1 cellular context compared by ENCODE assay signal in the genomic region with DNA sequence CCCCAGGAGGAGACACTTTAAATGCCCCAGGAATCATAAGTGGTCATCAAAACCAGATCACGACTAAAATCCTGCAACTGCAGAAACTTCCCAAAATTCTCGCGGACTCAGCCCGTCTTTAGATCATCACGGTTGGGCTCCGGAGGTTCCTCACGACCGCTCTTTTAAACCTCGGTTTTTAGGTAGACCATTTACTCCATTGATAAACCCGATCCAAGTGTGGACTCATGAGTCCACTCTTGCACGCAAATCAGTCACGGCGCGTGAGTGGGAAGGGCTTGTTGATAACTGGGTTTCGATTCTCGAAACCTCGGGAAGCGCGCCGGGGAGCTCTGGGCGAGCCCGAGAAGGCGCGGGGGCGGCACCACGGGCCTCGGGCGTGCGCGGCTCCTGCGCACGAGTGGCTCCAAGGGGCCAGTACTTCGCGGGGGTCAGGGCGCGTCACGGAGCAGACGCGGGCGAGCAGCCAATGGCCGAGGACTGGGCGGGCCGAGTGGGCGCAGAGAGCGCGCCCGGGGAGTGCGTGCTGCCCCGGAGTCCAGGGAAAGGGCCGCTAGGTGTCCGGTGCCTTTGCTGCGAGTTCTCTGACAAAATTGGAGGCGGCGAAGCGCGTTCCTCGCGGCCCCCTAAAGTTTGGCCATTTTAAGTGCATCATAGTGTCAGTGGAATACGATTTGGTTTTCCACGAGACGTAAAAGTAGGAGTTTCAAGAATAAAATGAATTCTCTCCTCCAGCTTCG.
TF ChIP-seq lines count a peak whose summit lies in the region.

No MANE protein-coding gene starts in this region.

TF ChIP-seq in K562, 482 proteins besides CTCF, POLR2A, EP300 and RAD21 (continued from another document and continues in another):
- TF ChIP-seq, protein P1, sequence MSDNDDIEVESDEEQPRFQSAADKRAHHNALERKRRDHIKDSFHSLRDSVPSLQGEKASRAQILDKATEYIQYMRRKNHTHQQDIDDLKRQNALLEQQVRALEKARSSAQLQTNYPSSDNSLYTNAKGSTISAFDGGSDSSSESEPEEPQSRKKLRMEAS (CRISPR knock-in tag; IDR thresholded peaks at IDR 0.05): peak; percentile 43
- TF ChIP-seq, protein P2, sequence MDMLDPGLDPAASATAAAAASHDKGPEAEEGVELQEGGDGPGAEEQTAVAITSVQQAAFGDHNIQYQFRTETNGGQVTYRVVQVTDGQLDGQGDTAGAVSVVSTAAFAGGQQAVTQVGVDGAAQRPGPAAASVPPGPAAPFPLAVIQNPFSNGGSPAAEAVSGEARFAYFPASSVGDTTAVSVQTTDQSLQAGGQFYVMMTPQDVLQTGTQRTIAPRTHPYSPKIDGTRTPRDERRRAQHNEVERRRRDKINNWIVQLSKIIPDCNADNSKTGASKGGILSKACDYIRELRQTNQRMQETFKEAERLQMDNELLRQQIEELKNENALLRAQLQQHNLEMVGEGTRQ (CRISPR knock-in tag; IDR thresholded peaks at IDR 0.05): no peak
- peak; percentile 21 for TF ChIP-seq SAP30 (IDR thresholded peaks at IDR 0.05; ENCODE audit: borderline replicate concordance, insufficient read depth, low read depth, low read length, poor library complexity, severe bottlenecking)
- 0 out of 2 replicates have a peak, but pooled peaks have one; percentile 26 for TF ChIP-seq TAF7 (tag; IDR thresholded peaks at IDR 0.05)
- TF ChIP-seq, protein P3, sequence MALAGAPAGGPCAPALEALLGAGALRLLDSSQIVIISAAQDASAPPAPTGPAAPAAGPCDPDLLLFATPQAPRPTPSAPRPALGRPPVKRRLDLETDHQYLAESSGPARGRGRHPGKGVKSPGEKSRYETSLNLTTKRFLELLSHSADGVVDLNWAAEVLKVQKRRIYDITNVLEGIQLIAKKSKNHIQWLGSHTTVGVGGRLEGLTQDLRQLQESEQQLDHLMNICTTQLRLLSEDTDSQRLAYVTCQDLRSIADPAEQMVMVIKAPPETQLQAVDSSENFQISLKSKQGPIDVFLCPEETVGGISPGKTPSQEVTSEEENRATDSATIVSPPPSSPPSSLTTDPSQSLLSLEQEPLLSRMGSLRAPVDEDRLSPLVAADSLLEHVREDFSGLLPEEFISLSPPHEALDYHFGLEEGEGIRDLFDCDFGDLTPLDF (CRISPR knock-in tag; IDR thresholded peaks at IDR 0.05): peak; percentile 35; the same call in 1 of the 2 replicates
- TF ChIP-seq, protein P4, sequence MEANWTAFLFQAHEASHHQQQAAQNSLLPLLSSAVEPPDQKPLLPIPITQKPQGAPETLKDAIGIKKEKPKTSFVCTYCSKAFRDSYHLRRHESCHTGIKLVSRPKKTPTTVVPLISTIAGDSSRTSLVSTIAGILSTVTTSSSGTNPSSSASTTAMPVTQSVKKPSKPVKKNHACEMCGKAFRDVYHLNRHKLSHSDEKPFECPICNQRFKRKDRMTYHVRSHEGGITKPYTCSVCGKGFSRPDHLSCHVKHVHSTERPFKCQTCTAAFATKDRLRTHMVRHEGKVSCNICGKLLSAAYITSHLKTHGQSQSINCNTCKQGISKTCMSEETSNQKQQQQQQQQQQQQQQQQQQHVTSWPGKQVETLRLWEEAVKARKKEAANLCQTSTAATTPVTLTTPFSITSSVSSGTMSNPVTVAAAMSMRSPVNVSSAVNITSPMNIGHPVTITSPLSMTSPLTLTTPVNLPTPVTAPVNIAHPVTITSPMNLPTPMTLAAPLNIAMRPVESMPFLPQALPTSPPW (CRISPR knock-in tag; IDR thresholded peaks at IDR 0.05): peak; percentile 46
- TF ChIP-seq RBM25 (IDR thresholded peaks at IDR 0.05; ENCODE audit: low read depth, low read length, severe bottlenecking): peak; percentile 70
- TF ChIP-seq, protein P5, sequence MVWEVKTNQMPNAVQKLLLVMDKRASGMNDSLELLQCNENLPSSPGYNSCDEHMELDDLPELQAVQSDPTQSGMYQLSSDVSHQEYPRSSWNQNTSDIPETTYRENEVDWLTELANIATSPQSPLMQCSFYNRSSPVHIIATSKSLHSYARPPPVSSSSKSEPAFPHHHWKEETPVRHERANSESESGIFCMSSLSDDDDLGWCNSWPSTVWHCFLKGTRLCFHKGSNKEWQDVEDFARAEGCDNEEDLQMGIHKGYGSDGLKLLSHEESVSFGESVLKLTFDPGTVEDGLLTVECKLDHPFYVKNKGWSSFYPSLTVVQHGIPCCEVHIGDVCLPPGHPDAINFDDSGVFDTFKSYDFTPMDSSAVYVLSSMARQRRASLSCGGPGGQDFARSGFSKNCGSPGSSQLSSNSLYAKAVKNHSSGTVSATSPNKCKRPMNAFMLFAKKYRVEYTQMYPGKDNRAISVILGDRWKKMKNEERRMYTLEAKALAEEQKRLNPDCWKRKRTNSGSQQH (CRISPR knock-in tag; IDR thresholded peaks at IDR 0.05): no peak
- TF ChIP-seq, protein P6, sequence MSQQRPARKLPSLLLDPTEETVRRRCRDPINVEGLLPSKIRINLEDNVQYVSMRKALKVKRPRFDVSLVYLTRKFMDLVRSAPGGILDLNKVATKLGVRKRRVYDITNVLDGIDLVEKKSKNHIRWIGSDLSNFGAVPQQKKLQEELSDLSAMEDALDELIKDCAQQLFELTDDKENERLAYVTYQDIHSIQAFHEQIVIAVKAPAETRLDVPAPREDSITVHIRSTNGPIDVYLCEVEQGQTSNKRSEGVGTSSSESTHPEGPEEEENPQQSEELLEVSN (IDR thresholded peaks at IDR 0.05; ENCODE audit: borderline replicate concordance in 1 of 2, extremely low read depth in 1 of 2, insufficient read depth in 1 of 2, insufficient read length in 1 of 2, low read depth in 1 of 2, low read length in 1 of 2, poor library complexity in 1 of 2, severe bottlenecking in 1 of 2): peak; percentile 92 to 95
- 0 out of 2 replicates have a peak, but pooled peaks have one; percentile 57 for TF ChIP-seq CREB1 (IDR thresholded peaks at IDR 0.05)
- TF ChIP-seq CREB1 (CRISPR knock-in tag; IDR thresholded peaks at IDR 0.05): peak; percentile 71
- TF ChIP-seq ZNF23 (CRISPR knock-in tag; IDR thresholded peaks at IDR 0.05): no peak
- TF ChIP-seq MAZ (CRISPR knock-in tag; conservative IDR thresholded peaks at IDR 0.05 in 1 of 2, IDR thresholded peaks at IDR 0.05 in 1 of 2): peak in 1 of 2 experiments; percentile 70; a peak in 2 of 4 replicates
- peak; percentile 84 for TF ChIP-seq EGR1 (conservative IDR thresholded peaks at IDR 0.05)
- peak; percentile 62; the same call in 1 of the 2 replicates for TF ChIP-seq GATAD2A (IDR thresholded peaks at IDR 0.05)
- peak; percentile 63 for TF ChIP-seq CREM (IDR thresholded peaks at IDR 0.05; ENCODE audit: low read depth)
- TF ChIP-seq ZSCAN29 (IDR thresholded peaks at IDR 0.05): no peak
- no peak for TF ChIP-seq ATF1 (CRISPR knock-in tag; IDR thresholded peaks at IDR 0.05)
- peak; percentile 93 for TF ChIP-seq ATF1 (tag; IDR thresholded peaks at IDR 0.05)
- 0 out of 4 replicates have a peak, but pooled peaks of 1 of the 2 experiments have one; percentile 45 for TF ChIP-seq FOXA3 (CRISPR knock-in tag; conservative IDR thresholded peaks at IDR 0.05 in 1 of 2, IDR thresholded peaks at IDR 0.05 in 1 of 2)
- no peak for TF ChIP-seq RUNX1 (IDR thresholded peaks at IDR 0.05; ENCODE audit: low read depth)
- no peak for TF ChIP-seq FOXJ2 (tag; IDR thresholded peaks at IDR 0.05)
- TF ChIP-seq FIP1L1 (IDR thresholded peaks at IDR 0.05; ENCODE audit: low read depth, low read length, poor library complexity, severe bottlenecking): no peak
- peak; percentile 94 for TF ChIP-seq BHLHE40 (IDR thresholded peaks at IDR 0.05; ENCODE audit: low read length)
- 0 out of 2 replicates have a peak, but pooled peaks have one; percentile 39 for TF ChIP-seq NFXL1 (CRISPR knock-in tag; IDR thresholded peaks at IDR 0.05)
- TF ChIP-seq L3MBTL2 (IDR thresholded peaks at IDR 0.05): peak; percentile 89
- TF ChIP-seq CHD2 (IDR thresholded peaks at IDR 0.05; ENCODE audit: low read depth, low read length): no peak
- TF ChIP-seq SAFB (IDR thresholded peaks at IDR 0.05; ENCODE audit: borderline replicate concordance, low read depth, low read length): peak; percentile 91
- no peak for TF ChIP-seq CC2D1A (IDR thresholded peaks at IDR 0.05)
- TF ChIP-seq CHD1 (IDR thresholded peaks at IDR 0.05; ENCODE audit: low read length): no peak
- TF ChIP-seq, protein P7, sequence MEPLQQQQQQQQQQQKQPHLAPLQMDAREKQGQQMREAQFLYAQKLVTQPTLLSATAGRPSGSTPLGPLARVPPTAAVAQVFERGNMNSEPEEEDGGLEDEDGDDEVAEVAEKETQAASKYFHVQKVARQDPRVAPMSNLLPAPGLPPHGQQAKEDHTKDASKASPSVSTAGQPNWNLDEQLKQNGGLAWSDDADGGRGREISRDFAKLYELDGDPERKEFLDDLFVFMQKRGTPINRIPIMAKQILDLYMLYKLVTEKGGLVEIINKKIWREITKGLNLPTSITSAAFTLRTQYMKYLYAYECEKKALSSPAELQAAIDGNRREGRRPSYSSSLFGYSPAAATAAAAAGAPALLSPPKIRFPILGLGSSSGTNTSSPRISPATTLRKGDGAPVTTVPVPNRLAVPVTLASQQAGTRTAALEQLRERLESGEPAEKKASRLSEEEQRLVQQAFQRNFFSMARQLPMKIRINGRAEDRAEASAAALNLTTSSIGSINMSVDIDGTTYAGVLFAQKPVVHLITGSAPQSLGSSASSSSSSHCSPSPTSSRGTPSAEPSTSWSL (CRISPR knock-in tag; IDR thresholded peaks at IDR 0.05; ENCODE audit: borderline replicate concordance): no peak
- peak; percentile 25; the same call in 1 of the 2 replicates for TF ChIP-seq MTA3 (IDR thresholded peaks at IDR 0.05; ENCODE audit: borderline replicate concordance)
- TF ChIP-seq SP1 (CRISPR knock-in tag; IDR thresholded peaks at IDR 0.05): no peak
- TF ChIP-seq, protein P8, sequence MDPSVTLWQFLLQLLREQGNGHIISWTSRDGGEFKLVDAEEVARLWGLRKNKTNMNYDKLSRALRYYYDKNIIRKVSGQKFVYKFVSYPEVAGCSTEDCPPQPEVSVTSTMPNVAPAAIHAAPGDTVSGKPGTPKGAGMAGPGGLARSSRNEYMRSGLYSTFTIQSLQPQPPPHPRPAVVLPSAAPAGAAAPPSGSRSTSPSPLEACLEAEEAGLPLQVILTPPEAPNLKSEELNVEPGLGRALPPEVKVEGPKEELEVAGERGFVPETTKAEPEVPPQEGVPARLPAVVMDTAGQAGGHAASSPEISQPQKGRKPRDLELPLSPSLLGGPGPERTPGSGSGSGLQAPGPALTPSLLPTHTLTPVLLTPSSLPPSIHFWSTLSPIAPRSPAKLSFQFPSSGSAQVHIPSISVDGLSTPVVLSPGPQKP (CRISPR knock-in tag; IDR thresholded peaks at IDR 0.05): no peak
- TF ChIP-seq KDM2B (CRISPR knock-in tag; IDR thresholded peaks at IDR 0.05): 0 out of 2 replicates have a peak, but pooled peaks have one; percentile 48
- TF ChIP-seq CXXC5 (CRISPR knock-in tag; IDR thresholded peaks at IDR 0.05): peak; percentile 77
- 0 out of 2 replicates have a peak, but pooled peaks have one; percentile 17 for TF ChIP-seq ERF (CRISPR knock-in tag; IDR thresholded peaks at IDR 0.05)
- TF ChIP-seq ETV5 (CRISPR knock-in tag; IDR thresholded peaks at IDR 0.05; ENCODE audit: low read depth): peak; percentile 65
- TF ChIP-seq, protein P9, sequence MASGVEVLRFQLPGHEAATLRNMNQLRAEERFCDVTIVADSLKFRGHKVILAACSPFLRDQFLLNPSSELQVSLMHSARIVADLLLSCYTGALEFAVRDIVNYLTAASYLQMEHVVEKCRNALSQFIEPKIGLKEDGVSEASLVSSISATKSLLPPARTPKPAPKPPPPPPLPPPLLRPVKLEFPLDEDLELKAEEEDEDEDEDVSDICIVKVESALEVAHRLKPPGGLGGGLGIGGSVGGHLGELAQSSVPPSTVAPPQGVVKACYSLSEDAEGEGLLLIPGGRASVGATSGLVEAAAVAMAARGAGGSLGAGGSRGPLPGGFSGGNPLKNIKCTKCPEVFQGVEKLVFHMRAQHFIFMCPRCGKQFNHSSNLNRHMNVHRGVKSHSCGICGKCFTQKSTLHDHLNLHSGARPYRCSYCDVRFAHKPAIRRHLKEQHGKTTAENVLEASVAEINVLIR (CRISPR knock-in tag; IDR thresholded peaks at IDR 0.05): peak; percentile 39; the same call in 1 of the 2 replicates
- TF ChIP-seq, protein P10, sequence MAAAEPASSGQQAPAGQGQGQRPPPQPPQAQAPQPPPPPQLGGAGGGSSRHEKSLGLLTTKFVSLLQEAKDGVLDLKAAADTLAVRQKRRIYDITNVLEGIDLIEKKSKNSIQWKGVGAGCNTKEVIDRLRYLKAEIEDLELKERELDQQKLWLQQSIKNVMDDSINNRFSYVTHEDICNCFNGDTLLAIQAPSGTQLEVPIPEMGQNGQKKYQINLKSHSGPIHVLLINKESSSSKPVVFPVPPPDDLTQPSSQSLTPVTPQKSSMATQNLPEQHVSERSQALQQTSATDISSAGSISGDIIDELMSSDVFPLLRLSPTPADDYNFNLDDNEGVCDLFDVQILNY (CRISPR knock-in tag; IDR thresholded peaks at IDR 0.05): no peak
- TF ChIP-seq NFIC (IDR thresholded peaks at IDR 0.05): 0 out of 2 replicates have a peak, but pooled peaks have one; percentile 7
- TF ChIP-seq KLF13 (tag; IDR thresholded peaks at IDR 0.05; ENCODE audit: borderline replicate concordance, low read depth): no peak
- 0 out of 4 replicates have a peak, but pooled peaks of 1 of the 2 experiments have one; percentile 26 for TF ChIP-seq HDAC1 (IDR thresholded peaks at IDR 0.05)
- TF ChIP-seq, protein P11, sequence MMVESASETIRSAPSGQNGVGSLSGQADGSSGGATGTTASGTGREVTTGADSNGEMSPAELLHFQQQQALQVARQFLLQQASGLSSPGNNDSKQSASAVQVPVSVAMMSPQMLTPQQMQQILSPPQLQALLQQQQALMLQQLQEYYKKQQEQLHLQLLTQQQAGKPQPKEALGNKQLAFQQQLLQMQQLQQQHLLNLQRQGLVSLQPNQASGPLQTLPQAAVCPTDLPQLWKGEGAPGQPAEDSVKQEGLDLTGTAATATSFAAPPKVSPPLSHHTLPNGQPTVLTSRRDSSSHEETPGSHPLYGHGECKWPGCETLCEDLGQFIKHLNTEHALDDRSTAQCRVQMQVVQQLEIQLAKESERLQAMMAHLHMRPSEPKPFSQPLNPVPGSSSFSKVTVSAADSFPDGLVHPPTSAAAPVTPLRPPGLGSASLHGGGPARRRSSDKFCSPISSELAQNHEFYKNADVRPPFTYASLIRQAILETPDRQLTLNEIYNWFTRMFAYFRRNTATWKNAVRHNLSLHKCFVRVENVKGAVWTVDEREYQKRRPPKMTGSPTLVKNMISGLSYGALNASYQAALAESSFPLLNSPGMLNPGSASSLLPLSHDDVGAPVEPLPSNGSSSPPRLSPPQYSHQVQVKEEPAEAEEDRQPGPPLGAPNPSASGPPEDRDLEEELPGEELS (CRISPR knock-in tag; IDR thresholded peaks at IDR 0.05; ENCODE audit: borderline replicate concordance): no peak
- TF ChIP-seq ZKSCAN1 (IDR thresholded peaks at IDR 0.05; ENCODE audit: low read depth, low read length): 0 out of 2 replicates have a peak, but pooled peaks have one; percentile 32
- no peak for TF ChIP-seq HEY1 (CRISPR knock-in tag; IDR thresholded peaks at IDR 0.05; ENCODE audit: borderline replicate concordance)
- TF ChIP-seq SMAD4 (CRISPR knock-in tag; conservative IDR thresholded peaks at IDR 0.05): 0 out of 2 replicates have a peak, but pooled peaks have one; percentile 34
- no peak for TF ChIP-seq HNRNPUL1 (IDR thresholded peaks at IDR 0.05; ENCODE audit: low read length)
- 0 out of 2 replicates have a peak, but pooled peaks have one; percentile 22 for TF ChIP-seq RNF2 (IDR thresholded peaks at IDR 0.05)
- TF ChIP-seq NFYB (IDR thresholded peaks at IDR 0.05; ENCODE audit: extremely low read depth, insufficient read length): peak; percentile 87
- TF ChIP-seq GATAD2B (IDR thresholded peaks at IDR 0.05; ENCODE audit: borderline replicate concordance): peak; percentile 77
- TF ChIP-seq SUPT5H (IDR thresholded peaks at IDR 0.05): no peak
- 0 out of 2 replicates have a peak, but pooled peaks have one; percentile 43 for TF ChIP-seq GABPA (tag; conservative IDR thresholded peaks at IDR 0.05; ENCODE audit: low read depth)
- no peak for TF ChIP-seq XRCC3 (IDR thresholded peaks at IDR 0.05)
